In the genomic region with DNA sequence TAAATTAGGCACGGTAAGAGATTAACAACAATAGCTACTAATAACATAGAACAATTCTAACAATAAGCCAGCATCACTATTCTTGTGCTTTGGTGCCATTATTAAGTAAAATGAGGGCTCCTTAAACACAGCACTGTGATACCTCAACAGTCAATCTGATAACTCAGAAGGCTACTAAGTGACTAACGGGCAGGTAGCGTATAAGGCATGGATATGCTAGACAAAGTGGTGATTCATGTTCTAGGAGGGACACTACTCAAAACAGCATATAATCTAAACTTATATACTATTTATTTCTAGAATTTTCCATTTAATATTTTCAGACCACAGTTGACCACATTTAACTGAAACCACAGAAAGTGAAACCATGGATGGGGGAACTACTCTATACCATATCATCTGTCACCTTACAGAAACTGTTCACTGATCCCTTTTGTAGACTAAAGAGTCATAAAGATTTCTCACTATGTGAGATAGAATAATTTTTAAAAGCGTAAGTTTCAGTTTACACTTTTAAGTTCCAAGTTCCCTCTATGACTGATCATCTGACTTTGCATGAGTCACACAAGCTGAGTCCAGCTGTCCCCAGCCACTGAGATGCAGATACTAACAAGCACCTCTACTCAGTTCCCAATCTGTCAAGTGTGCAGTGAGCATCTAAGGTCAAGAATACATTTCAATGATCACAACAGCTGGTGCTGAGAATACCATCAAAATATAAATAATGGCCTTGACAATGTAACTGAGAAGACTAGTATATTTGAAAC, we compare ENCODE assay signal across 7 cellular contexts.
ATAC-seq lines count a peak whose summit lies in the region.
"Not testable (repeated sequence)": the region's sequence is repeated elsewhere in the genome, so short reads cannot be mapped to it uniquely, and the experiment has no call there.

No MANE protein-coding gene starts in this region.

- H3K4me3 Mint-ChIP-seq in activated T-helper 17 cell treated with anti-CD3 and anti-CD28 coated beads, Interleukin-2, amount 50 U/mL, for 72 hours: not testable (repeated sequence)

- H3K27me3 Mint-ChIP-seq in activated T-helper 17 cell treated with anti-CD3 and anti-CD28 coated beads, Interleukin-2, amount 50 U/mL, for 72 hours: not testable (repeated sequence)

- not testable (repeated sequence) for H3K9me3 Mint-ChIP-seq in activated T-helper 17 cell treated with anti-CD3 and anti-CD28 coated beads, Interleukin-2, amount 50 U/mL, for 72 hours

- not testable (repeated sequence) for H3K27ac Mint-ChIP-seq in activated T-helper 17 cell treated with anti-CD3 and anti-CD28 coated beads, Interleukin-2, amount 50 U/mL, for 72 hours

- not testable (repeated sequence) for H3K4me1 Mint-ChIP-seq in activated T-helper 17 cell treated with anti-CD3 and anti-CD28 coated beads, Interleukin-2, amount 50 U/mL, for 72 hours

- H3K36me3 Mint-ChIP-seq in activated T-helper 17 cell treated with anti-CD3 and anti-CD28 coated beads, Interleukin-2, amount 50 U/mL, for 72 hours (ENCODE audit: low read depth): not testable (repeated sequence)

- peak; percentile 97 for ATAC-seq in GM18873 (IDR thresholded peaks at IDR 0.05; ENCODE audit: low FRiP score, unreplicated experiment)
- ATAC-seq in GM19463 (IDR thresholded peaks at IDR 0.05; ENCODE audit: unreplicated experiment): peak; percentile 97
- peak; percentile 98 for ATAC-seq in GM21723 (IDR thresholded peaks at IDR 0.05; ENCODE audit: unreplicated experiment)
- ATAC-seq in HG02884 (IDR thresholded peaks at IDR 0.05; ENCODE audit: unreplicated experiment): peak; percentile 97
- ATAC-seq in HG03108 (IDR thresholded peaks at IDR 0.05; ENCODE audit: unreplicated experiment): peak; percentile 99
- ATAC-seq in HG03520 (IDR thresholded peaks at IDR 0.05; ENCODE audit: unreplicated experiment): peak; percentile 93
- ATAC-seq in activated T-helper 17 cell treated with anti-CD3 and anti-CD28 coated beads, Interleukin-2, amount 50 U/mL, for 72 hours (replicated peaks): peak; percentile 88

Comparison
In these comparisons a context has a peak if more than half of its experiments do, and no peak if none do; other contexts are left out.
1. Peak in every context shown above with its lines: ATAC-seq.